Comparison of ENCODE assay signal across 1 cellular context in the genomic region with DNA sequence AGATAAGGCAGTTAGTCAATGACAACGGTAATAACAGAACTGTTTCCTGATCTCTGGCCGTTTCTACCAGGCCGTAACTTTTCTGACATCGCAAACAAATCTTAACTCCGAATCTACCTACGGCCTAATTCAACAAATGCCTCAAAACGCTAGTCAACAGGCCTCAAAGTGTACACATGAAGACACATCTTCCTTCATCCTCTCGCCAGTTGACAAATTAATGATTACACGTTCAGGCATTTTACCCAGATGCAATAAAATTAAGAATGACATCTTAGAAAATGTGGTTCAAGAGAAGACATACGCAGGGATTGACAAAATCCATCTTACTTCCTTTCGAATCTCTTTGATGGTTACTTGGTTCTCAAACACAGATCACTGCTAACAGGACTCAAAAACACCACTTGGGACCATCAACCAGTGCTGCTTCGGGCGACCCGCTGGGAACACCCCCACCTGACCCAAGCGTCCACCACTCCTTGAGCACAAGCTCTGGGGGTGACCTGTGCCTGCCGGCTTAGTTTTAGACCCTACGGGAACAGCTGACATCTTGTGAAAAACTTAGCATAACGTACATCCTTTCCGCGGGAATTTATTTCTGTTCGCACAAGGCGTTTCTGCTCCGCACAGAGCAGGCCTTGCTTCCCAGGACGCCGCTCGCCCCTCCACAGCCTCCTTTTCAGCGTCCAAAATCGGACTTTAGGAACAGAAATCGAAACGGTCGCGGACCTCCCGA.
TF ChIP-seq lines count a peak whose summit lies in the region.

No MANE protein-coding gene starts in this region.

TF ChIP-seq in HepG2, 621 proteins besides CTCF, POLR2A, EP300 and RAD21 (continued from another document and continues in another):
- TF ChIP-seq, protein P1, sequence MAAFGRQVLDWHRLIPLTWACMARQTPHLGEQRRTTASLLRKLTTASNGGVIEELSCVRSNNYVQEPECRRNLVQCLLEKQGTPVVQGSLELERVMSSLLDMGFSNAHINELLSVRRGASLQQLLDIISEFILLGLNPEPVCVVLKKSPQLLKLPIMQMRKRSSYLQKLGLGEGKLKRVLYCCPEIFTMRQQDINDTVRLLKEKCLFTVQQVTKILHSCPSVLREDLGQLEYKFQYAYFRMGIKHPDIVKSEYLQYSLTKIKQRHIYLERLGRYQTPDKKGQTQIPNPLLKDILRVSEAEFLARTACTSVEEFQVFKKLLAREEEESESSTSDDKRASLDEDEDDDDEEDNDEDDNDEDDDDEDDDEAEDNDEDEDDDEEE (CRISPR knock-in tag; IDR thresholded peaks at IDR 0.05): no peak
- TF ChIP-seq, protein P2, sequence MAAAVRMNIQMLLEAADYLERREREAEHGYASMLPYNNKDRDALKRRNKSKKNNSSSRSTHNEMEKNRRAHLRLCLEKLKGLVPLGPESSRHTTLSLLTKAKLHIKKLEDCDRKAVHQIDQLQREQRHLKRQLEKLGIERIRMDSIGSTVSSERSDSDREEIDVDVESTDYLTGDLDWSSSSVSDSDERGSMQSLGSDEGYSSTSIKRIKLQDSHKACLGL (CRISPR knock-in tag; IDR thresholded peaks at IDR 0.05): no peak
- no peak for TF ChIP-seq ZNF430 (CRISPR knock-in tag; IDR thresholded peaks at IDR 0.05)
- TF ChIP-seq ZMAT3 (CRISPR knock-in tag; conservative IDR thresholded peaks at IDR 0.05): no peak
- TF ChIP-seq ZNF891 (CRISPR knock-in tag; IDR thresholded peaks at IDR 0.05): peak; percentile 62; the same call in 1 of the 2 replicates
- TF ChIP-seq IKZF4 (CRISPR knock-in tag; IDR thresholded peaks at IDR 0.05; ENCODE audit: borderline replicate concordance, low read depth, not compliant biosample characterization): no peak
- TF ChIP-seq, protein P3, sequence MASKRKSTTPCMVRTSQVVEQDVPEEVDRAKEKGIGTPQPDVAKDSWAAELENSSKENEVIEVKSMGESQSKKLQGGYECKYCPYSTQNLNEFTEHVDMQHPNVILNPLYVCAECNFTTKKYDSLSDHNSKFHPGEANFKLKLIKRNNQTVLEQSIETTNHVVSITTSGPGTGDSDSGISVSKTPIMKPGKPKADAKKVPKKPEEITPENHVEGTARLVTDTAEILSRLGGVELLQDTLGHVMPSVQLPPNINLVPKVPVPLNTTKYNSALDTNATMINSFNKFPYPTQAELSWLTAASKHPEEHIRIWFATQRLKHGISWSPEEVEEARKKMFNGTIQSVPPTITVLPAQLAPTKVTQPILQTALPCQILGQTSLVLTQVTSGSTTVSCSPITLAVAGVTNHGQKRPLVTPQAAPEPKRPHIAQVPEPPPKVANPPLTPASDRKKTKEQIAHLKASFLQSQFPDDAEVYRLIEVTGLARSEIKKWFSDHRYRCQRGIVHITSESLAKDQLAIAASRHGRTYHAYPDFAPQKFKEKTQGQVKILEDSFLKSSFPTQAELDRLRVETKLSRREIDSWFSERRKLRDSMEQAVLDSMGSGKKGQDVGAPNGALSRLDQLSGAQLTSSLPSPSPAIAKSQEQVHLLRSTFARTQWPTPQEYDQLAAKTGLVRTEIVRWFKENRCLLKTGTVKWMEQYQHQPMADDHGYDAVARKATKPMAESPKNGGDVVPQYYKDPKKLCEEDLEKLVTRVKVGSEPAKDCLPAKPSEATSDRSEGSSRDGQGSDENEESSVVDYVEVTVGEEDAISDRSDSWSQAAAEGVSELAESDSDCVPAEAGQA (IDR thresholded peaks at IDR 0.05; ENCODE audit: low read depth): no peak
- TF ChIP-seq, protein P3 (CRISPR knock-in tag; IDR thresholded peaks at IDR 0.05; ENCODE audit: borderline replicate concordance): no peak
- TF ChIP-seq TP53 (CRISPR knock-in tag; conservative IDR thresholded peaks at IDR 0.05): no peak
- no peak for TF ChIP-seq ZNF225 (CRISPR knock-in tag; IDR thresholded peaks at IDR 0.05)
- no peak for TF ChIP-seq ZNF879 (CRISPR knock-in tag; IDR thresholded peaks at IDR 0.05)
- no peak for TF ChIP-seq STAG1 (CRISPR knock-in tag; IDR thresholded peaks at IDR 0.05)
- no peak for TF ChIP-seq CBFB (CRISPR knock-in tag; IDR thresholded peaks at IDR 0.05)
- TF ChIP-seq SIX1 (CRISPR knock-in tag; IDR thresholded peaks at IDR 0.05; ENCODE audit: borderline replicate concordance): no peak
- TF ChIP-seq PAX8 (CRISPR knock-in tag; IDR thresholded peaks at IDR 0.05; ENCODE audit: borderline replicate concordance): no peak
- TF ChIP-seq, protein P4, sequence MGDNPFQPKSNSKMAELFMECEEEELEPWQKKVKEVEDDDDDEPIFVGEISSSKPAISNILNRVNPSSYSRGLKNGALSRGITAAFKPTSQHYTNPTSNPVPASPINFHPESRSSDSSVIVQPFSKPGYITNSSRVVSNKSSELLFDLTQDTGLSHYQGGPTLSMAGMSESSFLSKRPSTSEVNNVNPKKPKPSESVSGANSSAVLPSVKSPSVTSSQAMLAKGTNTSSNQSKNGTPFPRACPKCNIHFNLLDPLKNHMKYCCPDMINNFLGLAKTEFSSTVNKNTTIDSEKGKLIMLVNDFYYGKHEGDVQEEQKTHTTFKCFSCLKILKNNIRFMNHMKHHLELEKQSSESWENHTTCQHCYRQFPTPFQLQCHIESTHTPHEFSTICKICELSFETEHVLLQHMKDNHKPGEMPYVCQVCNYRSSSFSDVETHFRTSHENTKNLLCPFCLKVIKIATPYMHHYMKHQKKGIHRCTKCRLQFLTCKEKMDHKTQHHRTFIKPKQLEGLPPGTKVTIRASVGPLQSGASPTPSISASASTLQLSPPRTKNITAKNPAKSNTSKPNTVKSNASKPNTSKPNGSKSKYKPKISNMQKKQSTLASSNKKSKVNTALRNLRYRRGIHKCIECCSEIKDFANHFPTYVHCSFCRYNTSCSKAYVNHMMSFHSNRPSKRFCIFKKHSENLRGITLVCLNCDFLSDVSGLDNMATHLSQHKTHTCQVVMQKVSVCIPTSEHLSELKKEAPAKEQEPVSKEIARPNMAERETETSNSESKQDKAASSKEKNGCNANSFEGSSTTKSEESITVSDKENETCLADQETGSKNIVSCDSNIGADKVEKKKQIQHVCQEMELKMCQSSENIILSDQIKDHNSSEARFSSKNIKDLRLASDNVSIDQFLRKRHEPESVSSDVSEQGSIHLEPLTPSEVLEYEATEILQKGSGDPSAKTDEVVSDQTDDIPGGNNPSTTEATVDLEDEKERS (CRISPR knock-in tag; IDR thresholded peaks at IDR 0.05): no peak
- TF ChIP-seq, protein P5, sequence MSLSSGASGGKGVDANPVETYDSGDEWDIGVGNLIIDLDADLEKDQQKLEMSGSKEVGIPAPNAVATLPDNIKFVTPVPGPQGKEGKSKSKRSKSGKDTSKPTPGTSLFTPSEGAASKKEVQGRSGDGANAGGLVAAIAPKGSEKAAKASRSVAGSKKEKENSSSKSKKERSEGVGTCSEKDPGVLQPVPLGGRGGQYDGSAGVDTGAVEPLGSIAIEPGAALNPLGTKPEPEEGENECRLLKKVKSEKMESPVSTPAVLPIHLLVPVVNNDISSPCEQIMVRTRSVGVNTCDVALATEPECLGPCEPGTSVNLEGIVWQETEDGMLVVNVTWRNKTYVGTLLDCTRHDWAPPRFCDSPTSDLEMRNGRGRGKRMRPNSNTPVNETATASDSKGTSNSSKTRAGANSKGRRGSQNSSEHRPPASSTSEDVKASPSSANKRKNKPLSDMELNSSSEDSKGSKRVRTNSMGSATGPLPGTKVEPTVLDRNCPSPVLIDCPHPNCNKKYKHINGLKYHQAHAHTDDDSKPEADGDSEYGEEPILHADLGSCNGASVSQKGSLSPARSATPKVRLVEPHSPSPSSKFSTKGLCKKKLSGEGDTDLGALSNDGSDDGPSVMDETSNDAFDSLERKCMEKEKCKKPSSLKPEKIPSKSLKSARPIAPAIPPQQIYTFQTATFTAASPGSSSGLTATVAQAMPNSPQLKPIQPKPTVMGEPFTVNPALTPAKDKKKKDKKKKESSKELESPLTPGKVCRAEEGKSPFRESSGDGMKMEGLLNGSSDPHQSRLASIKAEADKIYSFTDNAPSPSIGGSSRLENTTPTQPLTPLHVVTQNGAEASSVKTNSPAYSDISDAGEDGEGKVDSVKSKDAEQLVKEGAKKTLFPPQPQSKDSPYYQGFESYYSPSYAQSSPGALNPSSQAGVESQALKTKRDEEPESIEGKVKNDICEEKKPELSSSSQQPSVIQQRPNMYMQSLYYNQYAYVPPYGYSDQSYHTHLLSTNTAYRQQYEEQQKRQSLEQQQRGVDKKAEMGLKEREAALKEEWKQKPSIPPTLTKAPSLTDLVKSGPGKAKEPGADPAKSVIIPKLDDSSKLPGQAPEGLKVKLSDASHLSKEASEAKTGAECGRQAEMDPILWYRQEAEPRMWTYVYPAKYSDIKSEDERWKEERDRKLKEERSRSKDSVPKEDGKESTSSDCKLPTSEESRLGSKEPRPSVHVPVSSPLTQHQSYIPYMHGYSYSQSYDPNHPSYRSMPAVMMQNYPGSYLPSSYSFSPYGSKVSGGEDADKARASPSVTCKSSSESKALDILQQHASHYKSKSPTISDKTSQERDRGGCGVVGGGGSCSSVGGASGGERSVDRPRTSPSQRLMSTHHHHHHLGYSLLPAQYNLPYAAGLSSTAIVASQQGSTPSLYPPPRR (CRISPR knock-in tag; IDR thresholded peaks at IDR 0.05; ENCODE audit: borderline replicate concordance): no peak
- TF ChIP-seq, protein P6, sequence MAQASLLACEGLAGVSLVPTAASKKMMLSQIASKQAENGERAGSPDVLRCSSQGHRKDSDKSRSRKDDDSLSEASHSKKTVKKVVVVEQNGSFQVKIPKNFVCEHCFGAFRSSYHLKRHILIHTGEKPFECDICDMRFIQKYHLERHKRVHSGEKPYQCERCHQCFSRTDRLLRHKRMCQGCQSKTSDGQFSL (CRISPR knock-in tag; IDR thresholded peaks at IDR 0.05): no peak
- no peak for TF ChIP-seq ZSCAN20 (CRISPR knock-in tag; IDR thresholded peaks at IDR 0.05; ENCODE audit: borderline replicate concordance)
- no peak for TF ChIP-seq TAF1 (CRISPR knock-in tag; IDR thresholded peaks at IDR 0.05)
- TF ChIP-seq CCDC6 (CRISPR knock-in tag; IDR thresholded peaks at IDR 0.05): 0 out of 2 replicates have a peak, but pooled peaks have one; percentile 21
- TF ChIP-seq ZNF143 (CRISPR knock-in tag; IDR thresholded peaks at IDR 0.05): no peak
- TF ChIP-seq RCOR2 (CRISPR knock-in tag; IDR thresholded peaks at IDR 0.05): no peak
- TF ChIP-seq, protein P7, sequence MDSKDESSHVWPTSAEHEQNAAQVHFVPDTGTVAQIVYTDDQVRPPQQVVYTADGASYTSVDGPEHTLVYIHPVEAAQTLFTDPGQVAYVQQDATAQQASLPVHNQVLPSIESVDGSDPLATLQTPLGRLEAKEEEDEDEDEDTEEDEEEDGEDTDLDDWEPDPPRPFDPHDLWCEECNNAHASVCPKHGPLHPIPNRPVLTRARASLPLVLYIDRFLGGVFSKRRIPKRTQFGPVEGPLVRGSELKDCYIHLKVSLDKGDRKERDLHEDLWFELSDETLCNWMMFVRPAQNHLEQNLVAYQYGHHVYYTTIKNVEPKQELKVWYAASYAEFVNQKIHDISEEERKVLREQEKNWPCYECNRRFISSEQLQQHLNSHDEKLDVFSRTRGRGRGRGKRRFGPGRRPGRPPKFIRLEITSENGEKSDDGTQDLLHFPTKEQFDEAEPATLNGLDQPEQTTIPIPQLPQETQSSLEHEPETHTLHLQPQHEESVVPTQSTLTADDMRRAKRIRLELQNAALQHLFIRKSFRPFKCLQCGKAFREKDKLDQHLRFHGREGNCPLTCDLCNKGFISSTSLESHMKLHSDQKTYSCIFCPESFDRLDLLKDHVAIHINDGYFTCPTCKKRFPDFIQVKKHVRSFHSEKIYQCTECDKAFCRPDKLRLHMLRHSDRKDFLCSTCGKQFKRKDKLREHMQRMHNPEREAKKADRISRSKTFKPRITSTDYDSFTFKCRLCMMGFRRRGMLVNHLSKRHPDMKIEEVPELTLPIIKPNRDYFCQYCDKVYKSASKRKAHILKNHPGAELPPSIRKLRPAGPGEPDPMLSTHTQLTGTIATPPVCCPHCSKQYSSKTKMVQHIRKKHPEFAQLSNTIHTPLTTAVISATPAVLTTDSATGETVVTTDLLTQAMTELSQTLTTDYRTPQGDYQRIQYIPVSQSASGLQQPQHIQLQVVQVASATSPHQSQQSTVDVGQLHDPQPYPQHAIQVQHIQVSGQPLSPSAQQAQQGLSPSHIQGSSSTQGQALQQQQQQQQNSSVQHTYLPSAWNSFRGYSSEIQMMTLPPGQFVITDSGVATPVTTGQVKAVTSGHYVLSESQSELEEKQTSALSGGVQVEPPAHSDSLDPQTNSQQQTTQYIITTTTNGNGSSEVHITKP (CRISPR knock-in tag; IDR thresholded peaks at IDR 0.05; ENCODE audit: low read depth): 0 out of 2 replicates have a peak, but pooled peaks have one; percentile 40
- TF ChIP-seq ETV5 (CRISPR knock-in tag; IDR thresholded peaks at IDR 0.05; ENCODE audit: borderline replicate concordance): no peak
- TF ChIP-seq RNF2 (conservative IDR thresholded peaks at IDR 0.05; ENCODE audit: low read depth): no peak; the same call in 1 of the 2 replicates
- TF ChIP-seq GABPA (IDR thresholded peaks at IDR 0.05; ENCODE audit: low read depth, low read length): no peak
- TF ChIP-seq GABPA (CRISPR knock-in tag; IDR thresholded peaks at IDR 0.05; ENCODE audit: low read depth): no peak
